In genomic region chr20:35467339-35468224, GRCh38 we compare ENCODE assay signal across 13 cellular contexts. TPM values are rescaled to one million over a fixed set of nuclear protein-coding genes. Genes with fewer than 3 reads are reported as not detected.
DNase-seq lines count a peak whose midpoint lies in the region; ATAC-seq, FAIRE-seq and TF ChIP-seq lines count a peak whose summit lies in the region.
"Had no signal": no experiment of that assay in that cellular context is flagged by ENCODE, and none has a peak within 500 bp of the region (broad histone marks: within the 10 kb centered on the region; RNA-seq: fewer than 3 reads in every experiment).

No MANE protein-coding gene starts in this region.

- FAIRE-seq in RCC 7860 (lab: Jason Lieb, UNC) = no peak

- H3K27me3 ChIP-seq in psoas muscle (ENCODE audit: insufficient read depth in 3 of 3, low read length in 2 of 3) = no peaks in the 10 kb centered on the region
- H3K27me3 ChIP-seq: Peyer's patch had no signal

- H3K36me3 ChIP-seq in psoas muscle (ENCODE audit: insufficient read depth in 1 of 2, low read depth in 1 of 2) = peaks cover 4 to 69% of the 10 kb centered on the region in 2 donors

- DNase-seq in ELR (ENCODE audit: low read depth) (peak; percentile 47), RCC 7860 (ENCODE audit: low spot score) (peak; percentile 16), foreskin fibroblast (peak; percentile 81 to 89), psoas muscle (peak; percentile 22 to 65), SKM-1 treated with dmso at 0.1 percent for 144 hours (lab: John Stamatoyannopoulos, UW; ENCODE audit: unreplicated experiment) (no peak), NCI-H82 treated with DMSO at 0.1 percent for 48 hours (lab: John Stamatoyannopoulos, UW; ENCODE audit: unreplicated experiment) (no peak)
- DNase-seq in stimulated activated CD4-positive, alpha-beta T cell treated with anti-CD3 and anti-CD28 coated beads, Interleukin-2, amount 100 ng/mL, for 24 hours = no peak
- DNase-seq: activated CD4-positive, alpha-beta memory T cell treated with anti-CD3 and anti-CD28 coated beads, Interleukin-2, amount 10 ng/mL, durations not matched to agents 7 days and 5 days; caudate nucleus; Peyer's patch; right cardiac atrium; stimulated activated naive CD4-positive, alpha-beta T cell treated with Interleukin-2 at 50 U/mL for 16 hours had no signal

- TF ChIP-seq CTCF in foreskin fibroblast (IDR thresholded peaks at IDR 0.05; ENCODE audit: low read depth, low read length) = no peak
- no peak for TF ChIP-seq CTCF in psoas muscle (IDR thresholded peaks at IDR 0.05)

- H3K4me3 ChIP-seq in foreskin fibroblast (ENCODE audit: low read depth in 1 of 2, low read length in 2 of 2) = no peak overlapping the region
- H3K4me3 ChIP-seq in psoas muscle = peak overlapping the region; percentile 10
- H3K4me3 ChIP-seq: Peyer's patch had no signal

- peaks cover 17% of the 10 kb centered on the region for H3K4me1 ChIP-seq in psoas muscle
- H3K4me1 ChIP-seq: Peyer's patch had no signal

- H3K27ac ChIP-seq in psoas muscle = peak overlapping the region; percentile 69

- 27 to 52% (median 34%) methylated on average over 9 of the region's 9 CpGs for WGBS in psoas muscle, 3 donors

- intact Hi-C loops in psoas muscle (cut with DNase I) = no loop called here

- no peaks in the 10 kb centered on the region for H3K9me3 ChIP-seq in psoas muscle
- H3K9me3 ChIP-seq: Peyer's patch had no signal

- ATAC-seq in psoas muscle (peak; percentile 86 to 94 (median 90)), GM19463 (IDR thresholded peaks at IDR 0.05; ENCODE audit: unreplicated experiment) (no peak)
- ATAC-seq: right cardiac atrium had no signal

RNA-seq across cellular contexts. Expression of gene CEP250, which starts 12.2 kb away (rescaled TPM):
- 10 to 100 TPM; 17.0 to 19.3 (median 17.6) TPM for total RNA-seq in psoas muscle
- polyA plus RNA-seq in psoas muscle = 10 to 100 TPM in 1 of 3 donors, 1 to 10 TPM in 2; 4.2 to 13.2 (median 7.4) TPM

RNA-seq across cellular contexts. Expression of gene GDF5, which starts 29.6 kb away (rescaled TPM):
- total RNA-seq in psoas muscle = 1 to 10 TPM in 1 of 4 donors, under 1 TPM in 2, not detected in 1; 0.13 to 1.1 (median 0.22) TPM
- polyA plus RNA-seq in psoas muscle = under 1 TPM in 2 of 3 donors, not detected in 1; 0.03 to 0.13 TPM
- total RNA-seq: Peyer's patch had no signal

RNA-seq across cellular contexts. Expression of gene UQCC1, which starts 55.8 kb away (rescaled TPM):
- 100 to 1,000 TPM in 2 of 4 donors, 10 to 100 TPM in 2; 67.3 to 120 (median 85.8) TPM for total RNA-seq in psoas muscle
- 100 to 1,000 TPM in 2 of 3 donors, 10 to 100 TPM in 1; 71.8 to 129 (median 118) TPM for polyA plus RNA-seq in psoas muscle

Comparison
In these comparisons a context has a peak if more than half of its experiments do, and no peak if none do; other contexts are left out.
1. DNase-seq: peak in ELR (single experiment), RCC 7860 (single experiment), foreskin fibroblast (2 of 2) and psoas muscle (2 of 2); none in SKM-1 treated with dmso at 0.1 percent for 144 hours (single experiment), stimulated activated CD4-positive, alpha-beta T cell treated with anti-CD3 and anti-CD28 coated beads, Interleukin-2, amount 100 ng/mL, for 24 hours (0 of 2) and NCI-H82 treated with DMSO at 0.1 percent for 48 hours (single experiment).